ENCODE assay signal across 8 cellular contexts in the genomic region with DNA sequence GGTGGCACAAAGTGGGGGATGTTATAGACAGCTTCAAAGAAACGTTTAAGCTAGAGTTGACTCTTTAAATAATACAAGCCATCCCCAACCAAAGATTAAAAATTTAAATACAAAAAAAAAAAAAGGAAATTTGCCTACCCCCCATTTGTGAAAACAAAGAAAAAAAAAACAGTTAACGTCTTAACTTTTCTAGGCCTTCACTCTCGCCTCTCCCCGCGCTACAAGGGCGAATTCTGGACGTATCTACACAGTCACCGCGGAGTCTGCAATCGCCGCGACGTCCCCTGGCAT. TPM values are rescaled to one million over a fixed set of nuclear protein-coding genes. Genes with fewer than 3 reads are reported as not detected.
DNase-seq lines count a peak whose midpoint lies in the region; ATAC-seq, FAIRE-seq and TF ChIP-seq lines count a peak whose summit lies in the region.

No MANE protein-coding gene starts in this region.

- POLR2A ChIA-PET in activated naive CD8-positive, alpha-beta T cell treated with anti-CD3 and anti-CD28 coated beads, Interleukin-2, amount 10 ng/mL, durations not matched to agents 7 days and 5 days (lab: Charles Lee): interaction anchor here (0.7 to 2.4 kb wide), 6 partner anchors 9 to 662 kb away, joined by 3 to 9 read pairs (median 4); a partner anchor contains a TSS

- H3K4me1 ChIP-seq in spleen: peaks cover 23 to 59% (median 44%) of the 10 kb centered on the region in 6 donors

- TF ChIP-seq POLR2A in spleen (IDR thresholded peaks at IDR 0.05): no peak
- TF ChIP-seq POLR2A in H54 (IDR thresholded peaks at IDR 0.05; ENCODE audit: low read depth, low read length): no peak

- H3K4me3 Mint-ChIP-seq in activated naive CD8-positive, alpha-beta T cell treated with anti-CD3 and anti-CD28 coated beads, Interleukin-2, amount 10 ng/mL, durations not matched to agents 7 days and 5 days: peak overlapping the region; percentile 80

- intact Hi-C loops in spleen (cut with DNase I; ENCODE audit: low total_unique reads): no loop called here

- H3K36me3 ChIP-seq in spleen: no peaks in the 10 kb centered on the region

- no peaks in the 10 kb centered on the region for H3K9me3 Mint-ChIP-seq in activated naive CD8-positive, alpha-beta T cell treated with anti-CD3 and anti-CD28 coated beads, Interleukin-2, amount 10 ng/mL, durations not matched to agents 7 days and 5 days

- FAIRE-seq in H54 (lab: Jason Lieb, UNC): no peak

- peaks cover 2% of the 10 kb centered on the region for H3K27me3 Mint-ChIP-seq in activated naive CD8-positive, alpha-beta T cell treated with anti-CD3 and anti-CD28 coated beads, Interleukin-2, amount 10 ng/mL, durations not matched to agents 7 days and 5 days

- no peak for DNase-seq in HFF-Myc (ENCODE audit: extremely low read depth, low read depth)
- DNase-seq in activated naive CD8-positive, alpha-beta T cell treated with anti-CD3 and anti-CD28 coated beads, Interleukin-2, amount 10 ng/mL, durations not matched to agents 7 days and 5 days: no peak
- no peak for DNase-seq in spleen
- no peak for DNase-seq in H54 (ENCODE audit: insufficient read length, low spot score)
- no peak for DNase-seq in NCI-H2029 treated with DMSO at 0.1 percent for 48 hours (lab: John Stamatoyannopoulos, UW)
- DNase-seq in KG1 (lab: John Stamatoyannopoulos, UW): no peak

- H3K27ac Mint-ChIP-seq in activated naive CD8-positive, alpha-beta T cell treated with anti-CD3 and anti-CD28 coated beads, Interleukin-2, amount 10 ng/mL, durations not matched to agents 7 days and 5 days: peak overlapping the region; percentile 79

- H3K36me3 Mint-ChIP-seq in activated naive CD8-positive, alpha-beta T cell treated with anti-CD3 and anti-CD28 coated beads, Interleukin-2, amount 10 ng/mL, durations not matched to agents 7 days and 5 days: peaks cover 7% of the 10 kb centered on the region

- H3K27ac ChIP-seq in spleen: peak overlapping the region; percentile 74 to 98 (median 96)

- TF ChIP-seq CTCF in HFF-Myc (IDR thresholded peaks at IDR 0.05; ENCODE audit: low read depth, low read length, missing control alignments) (no peak), spleen (IDR thresholded peaks at IDR 0.05 in 8 of 11, conservative IDR thresholded peaks at IDR 0.05 in 3 of 11) (no peak)

- H3K9me3 ChIP-seq in spleen: no peaks in the 10 kb centered on the region

- H3K27me3 ChIP-seq in spleen (replicated peaks in 1 of 7): no peaks in the 10 kb centered on the region

- peaks cover 29% of the 10 kb centered on the region for H3K4me1 Mint-ChIP-seq in activated naive CD8-positive, alpha-beta T cell treated with anti-CD3 and anti-CD28 coated beads, Interleukin-2, amount 10 ng/mL, durations not matched to agents 7 days and 5 days

- H3K4me3 ChIP-seq in HFF-Myc (replicated peaks; ENCODE audit: low read depth, low read length) (peak overlapping the region; percentile 94), iPS-11a (ENCODE audit: low read depth, low read length) (peak overlapping the region; percentile 73), spleen (peak overlapping the region; percentile 40 to 86 (median 78))

- no peak for ATAC-seq in activated naive CD8-positive, alpha-beta T cell treated with anti-CD3 and anti-CD28 coated beads, Interleukin-2, amount 10 ng/mL, durations not matched to agents 7 days and 5 days (ENCODE audit: low read depth)
- ATAC-seq in HG03135 (IDR thresholded peaks at IDR 0.05; ENCODE audit: unreplicated experiment): no peak

- 2 to 9% (median 7%) methylated on average over 13 of the region's 13 CpGs for WGBS in spleen, 5 donors

RNA-seq across cellular contexts. Expression of a gene that starts 0.5 kb away (rescaled TPM):
- total RNA-seq in activated naive CD8-positive, alpha-beta T cell treated with anti-CD3 and anti-CD28 coated beads, Interleukin-2, amount 10 ng/mL, durations not matched to agents 7 days and 5 days: 10 to 100 TPM; 62.0 to 62.6 TPM
- 10 to 100 TPM; 36.8 to 59.3 (median 43.9) TPM for total RNA-seq in spleen
- 10 to 100 TPM; 14.9 to 27.5 (median 22.2) TPM for polyA plus RNA-seq in spleen
